ENCODE assay signal across 10 cellular contexts in the genomic region with DNA sequence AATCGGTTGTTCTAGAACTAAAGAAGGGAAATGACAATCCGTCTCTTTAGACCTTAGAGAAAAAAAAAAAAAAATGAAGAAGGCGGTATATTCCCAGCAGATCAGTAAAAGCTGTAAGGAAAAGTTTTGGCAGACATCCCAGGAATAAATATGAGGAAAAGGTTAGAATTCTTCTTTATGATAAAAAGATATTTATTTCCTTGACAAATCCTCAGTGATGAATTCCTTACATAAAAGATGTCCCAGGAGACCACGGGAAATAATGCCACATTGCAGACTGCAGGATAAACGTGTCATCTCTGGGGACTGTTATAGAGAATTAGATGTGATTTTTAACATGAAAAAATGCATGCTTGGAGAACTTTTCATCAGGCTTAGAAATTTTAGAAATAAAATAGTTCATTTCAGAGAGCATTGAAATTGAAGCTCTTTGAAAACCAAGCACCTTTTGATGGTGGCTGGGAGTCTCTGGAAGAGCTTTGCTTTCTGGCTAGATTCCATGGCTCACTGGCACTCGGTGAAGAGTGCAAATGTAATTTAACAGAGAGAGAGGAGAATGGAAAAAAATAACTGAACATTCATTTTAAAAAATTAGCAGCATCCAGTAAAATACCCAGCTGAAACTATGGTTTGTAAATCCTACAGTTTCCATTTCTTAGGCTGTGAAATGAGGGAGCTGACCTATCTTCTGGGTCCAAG.
A peak's percentile ranks its signal among the peaks of the same experiment; 100 is the strongest.
DNase-seq lines count a peak whose midpoint lies in the region; ATAC-seq, FAIRE-seq and TF ChIP-seq lines count a peak whose summit lies in the region.
"Had no signal": no experiment of that assay in that cellular context is flagged by ENCODE, and none has a peak within 500 bp of the region (broad histone marks: within the 10 kb centered on the region; RNA-seq: fewer than 3 reads in every experiment).

No MANE protein-coding gene starts in this region.

- peak; percentile 33 for DNase-seq in GM23248
- peak; percentile 47 for DNase-seq in astrocyte of the hippocampus (ENCODE audit: low read depth, low spot score)
- DNase-seq in kidney = no peak
- peak; percentile 1 for DNase-seq in spleen
- DNase-seq in activated gamma-delta T cell (lab: John Stamatoyannopoulos, UW) = no peak
- no peak for DNase-seq in central memory CD4-positive, alpha-beta T cell
- DNase-seq in CD1c-positive myeloid dendritic cell (ENCODE audit: extremely low spot score) = no peak

- H3F3A ChIP-seq in GM23248 (ENCODE audit: insufficient read depth) = peaks cover 19% of the 10 kb centered on the region

- H4K20me1 ChIP-seq in GM23248 (ENCODE audit: insufficient read depth) = no peaks in the 10 kb centered on the region

- H3K4me3 ChIP-seq in GM23248 (0 out of 2 replicates have a peak overlapping the region, but pooled peaks have one; percentile 25), kidney (ENCODE audit: low read length in 2 of 2) (no peak overlapping the region), spleen (no peak overlapping the region)
- H3K4me3 ChIP-seq: testis had no signal

- peak overlapping the region; percentile 49 for H3K4me2 ChIP-seq in GM23248 (ENCODE audit: unreplicated experiment)
- H3K4me2 ChIP-seq: KMS-11 had no signal

- no peaks in the 10 kb centered on the region for H3K9me3 ChIP-seq in GM23248 (ENCODE audit: low read depth)
- H3K9me3 ChIP-seq in kidney (ENCODE audit: control insufficient read depth in 1 of 2, low read length in 2 of 2) = no peaks in the 10 kb centered on the region
- no peaks in the 10 kb centered on the region for H3K9me3 ChIP-seq in spleen
- H3K9me3 ChIP-seq: testis had no signal

- TF ChIP-seq POLR2A in spleen (IDR thresholded peaks at IDR 0.05) = no peak

- H2AFZ ChIP-seq in GM23248 = peak overlapping the region; percentile 52

- no peak for ATAC-seq in HG03280 (IDR thresholded peaks at IDR 0.05; ENCODE audit: unreplicated experiment)

- H3K9ac ChIP-seq in GM23248 = peak overlapping the region; percentile 59
- peak overlapping the region in 1 of 2 donors; percentile 38 for H3K9ac ChIP-seq in kidney (ENCODE audit: low read length in 2 of 2)
- H3K9ac ChIP-seq: KMS-11 had no signal

- no peak for FAIRE-seq in kidney (lab: Jason Lieb, UNC)

- WGBS in GM23248 (ENCODE audit: low coverage in 1 of 2, low lambda C conversion rate in 2 of 2, missing lambda C conversion rate in 2 of 2), 2 experiments = 42 to 46% methylated on average over 6 of the region's 6 CpGs
- 53 to 73% (median 66%) methylated on average over 6 of the region's 6 CpGs for WGBS in spleen, 5 donors

- 0 out of 2 replicates have a peak, but pooled peaks cover 2% of the 10 kb centered on the region for H3K79me2 ChIP-seq in GM23248 (ENCODE audit: insufficient read depth)

- H3K4me1 ChIP-seq in GM23248 (ENCODE audit: insufficient read depth) = peaks cover 10% of the 10 kb centered on the region
- H3K4me1 ChIP-seq in kidney (ENCODE audit: control insufficient read depth in 1 of 2, insufficient read depth in 1 of 2, low read depth in 1 of 2, low read length in 2 of 2) = peaks cover 7 to 14% of the 10 kb centered on the region in 2 donors
- H3K4me1 ChIP-seq in spleen = peaks cover 13 to 47% (median 34%) of the 10 kb centered on the region in 6 donors
- H3K4me1 ChIP-seq: testis had no signal

- in situ Hi-C loops in GM23248 (cut with MboI) = no loop called here

- H3K27ac ChIP-seq in GM23248 (peak overlapping the region; percentile 61), kidney (ENCODE audit: low read depth in 2 of 2, low read length in 2 of 2) (peak overlapping the region; percentile 43 to 65), spleen (peak overlapping the region in 7 of 8 donors; percentile 65 to 86 (median 79))
- H3K27ac ChIP-seq: KMS-11, testis had no signal

- intact Hi-C loops in kidney (cut with DNase I) (no loop called here), spleen (cut with DNase I; ENCODE audit: low total_unique reads) (no loop called here)

- no peaks in the 10 kb centered on the region for H3K9me2 ChIP-seq in GM23248 (ENCODE audit: insufficient read depth)

- H3K36me3 ChIP-seq in GM23248 (ENCODE audit: low read depth) (no peaks in the 10 kb centered on the region), kidney (ENCODE audit: control insufficient read depth in 1 of 2, insufficient read depth in 2 of 2, low read length in 2 of 2) (peaks cover 0 to 6% of the 10 kb centered on the region in 2 donors), spleen (peaks cover 0 to 12% (median 0%) of the 10 kb centered on the region in 6 donors)

- no peaks in the 10 kb centered on the region for H3K27me3 ChIP-seq in GM23248 (replicated peaks; ENCODE audit: insufficient read depth)
- no peaks in the 10 kb centered on the region for H3K27me3 ChIP-seq in spleen (replicated peaks in 1 of 7)
- H3K27me3 ChIP-seq: testis had no signal

- no peak for TF ChIP-seq CTCF in kidney (IDR thresholded peaks at IDR 0.05; ENCODE audit: borderline replicate concordance, extremely low read depth, insufficient read depth)
- TF ChIP-seq CTCF in spleen (IDR thresholded peaks at IDR 0.05 in 8 of 11, conservative IDR thresholded peaks at IDR 0.05 in 3 of 11) = no peak

Comparison
In these comparisons a context has a peak if more than half of its experiments do, and no peak if none do; other contexts are left out.
1. DNase-seq: peak in GM23248 (single experiment), astrocyte of the hippocampus (single experiment) and spleen (single experiment); none in kidney (single experiment), activated gamma-delta T cell (single experiment), central memory CD4-positive, alpha-beta T cell (single experiment) and CD1c-positive myeloid dendritic cell (single experiment).
2. Peak in every context shown above with its lines, with median percentiles within 50 percentile points of each other: H3K27ac ChIP-seq.